ENCODE assay signal across 29 cellular contexts in the genomic region with DNA sequence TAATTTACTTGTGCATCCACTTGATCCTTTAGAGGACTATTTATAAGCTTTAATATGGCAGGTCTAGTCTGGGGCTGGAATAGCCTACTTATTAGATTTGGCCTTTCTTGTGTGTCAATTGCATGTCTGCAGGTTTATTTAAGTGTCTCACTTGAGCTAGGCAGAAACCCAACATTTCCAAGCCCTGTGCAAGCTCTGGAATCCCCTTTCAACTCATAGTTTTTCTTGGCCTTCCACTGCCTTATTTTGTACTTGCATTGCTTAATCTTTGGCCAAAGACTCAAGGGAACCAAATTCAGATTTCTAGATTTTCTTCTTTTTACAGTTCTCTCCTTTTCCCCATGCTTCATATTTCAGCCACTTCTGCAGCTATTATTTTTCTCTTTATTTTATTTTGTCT.
"Had no signal": no experiment of that assay in that cellular context is flagged by ENCODE, and none has a peak within 500 bp of the region (broad histone marks: within the 10 kb centered on the region; RNA-seq: fewer than 3 reads in every experiment).

No MANE protein-coding gene starts in this region.

- DNase-seq: activated CD4-positive, alpha-beta T cell treated with anti-CD3 and anti-CD28 coated beads for 48 hours; activated CD4-positive, alpha-beta T cell treated with anti-CD3 and anti-CD28 coated beads, Interleukin-2, amount 50 U/mL, for 48 hours; activated CD8-positive, alpha-beta memory T cell treated with anti-CD3 and anti-CD28 coated beads, Interleukin-2, amount 50 U/mL, for 4 hours; activated effector memory CD4-positive, alpha-beta T cell treated with anti-CD3 and anti-CD28 coated beads, Interleukin-2, amount 50 U/mL, for 16 hours; activated naive CD4-positive, alpha-beta T cell treated with anti-CD3 and anti-CD28 coated beads for 36 hours; activated T-cell treated with anti-CD3 and anti-CD28 coated beads, Interleukin-2, amount 50 U/mL, for 1 hour; amygdala; colonic mucosa; effector CD8-positive, alpha-beta T cell; esophagus squamous epithelium; foreskin keratinocyte; heart right ventricle; kidney glomerular epithelial cell; left ventricle myocardium inferior; mucosa of descending colon; right lobe of liver; stimulated activated naive CD4-positive, alpha-beta T cell treated with Interleukin-2 at 50 U/mL for 16 hours; T-helper 17 cell; T1000; testis; uterus; WERI-Rb-1 had no signal

- H3K27ac ChIP-seq: colonic mucosa, epithelial cell of prostate, esophagus squamous epithelium, foreskin keratinocyte, heart right ventricle, left ventricle myocardium inferior, right lobe of liver, testis, uterus, WERI-Rb-1 had no signal

- H3K4me3 Mint-ChIP-seq: activated naive CD4-positive, alpha-beta T cell treated with anti-CD3 and anti-CD28 coated beads for 36 hours; activated T-helper 1 cell treated with anti-CD3 and anti-CD28 coated beads, Interleukin-12 subunit alpha, Interleukin-12 subunit beta, Interleukin-2, Interleukin-4 antibody, amounts not matched to agents 30 ng/mL and 10 ng/mL and 1 ng/mL, durations not matched to agents 14 hours and 24 hours and 36 hours; natural killer cell treated with Interleukin-12 subunit alpha and Interleukin-12 subunit beta and Interleukin-15 and Interleukin-18, amount 100 ng/mL, for 72 hours; T-helper 17 cell; type B pancreatic cell had no signal

- H3K27ac Mint-ChIP-seq: activated naive CD4-positive, alpha-beta T cell treated with anti-CD3 and anti-CD28 coated beads for 36 hours; activated T-helper 1 cell treated with anti-CD3 and anti-CD28 coated beads, Interleukin-12 subunit alpha, Interleukin-12 subunit beta, Interleukin-2, Interleukin-4 antibody, amounts not matched to agents 30 ng/mL and 10 ng/mL and 1 ng/mL, durations not matched to agents 14 hours and 24 hours and 36 hours; natural killer cell treated with Interleukin-12 subunit alpha and Interleukin-12 subunit beta and Interleukin-15 and Interleukin-18, amount 100 ng/mL, for 72 hours; T-helper 17 cell; type B pancreatic cell had no signal

- ATAC-seq: activated CD4-positive, CD25-positive, alpha-beta regulatory T cell treated with anti-CD3 and anti-CD28 coated beads, Interleukin-2, amount 50 U/mL, for 24 hours; foreskin keratinocyte; mucosa of descending colon; natural killer cell treated with Interleukin-12 subunit alpha and Interleukin-12 subunit beta and Interleukin-15 and Interleukin-18, amount 100 ng/mL, for 72 hours; right lobe of liver; SK-N-SH treated with all-trans-retinoic acid at 6 μM for 48 hours; T-helper 17 cell had no signal

- H3K27me3 ChIP-seq: colonic mucosa, esophagus squamous epithelium, heart right ventricle, right lobe of liver, testis, uterus had no signal

- H3K27me3 Mint-ChIP-seq: natural killer cell treated with Interleukin-12 subunit alpha and Interleukin-12 subunit beta and Interleukin-15 and Interleukin-18, amount 100 ng/mL, for 72 hours; T-helper 17 cell; type B pancreatic cell had no signal

- H3K9me3 Mint-ChIP-seq: activated T-helper 1 cell treated with anti-CD3 and anti-CD28 coated beads, Interleukin-12 subunit alpha, Interleukin-12 subunit beta, Interleukin-2, Interleukin-4 antibody, amounts not matched to agents 30 ng/mL and 10 ng/mL and 1 ng/mL, durations not matched to agents 14 hours and 24 hours and 36 hours; natural killer cell treated with Interleukin-12 subunit alpha and Interleukin-12 subunit beta and Interleukin-15 and Interleukin-18, amount 100 ng/mL, for 72 hours; type B pancreatic cell had no signal

- H3K4me3 ChIP-seq: colonic mucosa, esophagus squamous epithelium, heart right ventricle, left ventricle myocardium inferior, mucosa of descending colon, right lobe of liver, smooth muscle cell, testis, uterus had no signal

- H3K4me1 ChIP-seq: colonic mucosa, esophagus squamous epithelium, foreskin keratinocyte, heart right ventricle, left ventricle myocardium inferior, right lobe of liver, testis, uterus had no signal

- H3K9me3 ChIP-seq: colonic mucosa, esophagus squamous epithelium, mucosa of descending colon, right lobe of liver, testis had no signal

- H3K36me3 ChIP-seq: colonic mucosa, esophagus squamous epithelium, heart right ventricle, left ventricle myocardium inferior, right lobe of liver, uterus, WERI-Rb-1 had no signal
